In genomic region chr6:165260462-165260861, GRCh38 we compare ENCODE assay signal across 38 cellular contexts. TPM values are rescaled to one million over a fixed set of nuclear protein-coding genes. Genes with fewer than 3 reads are reported as not detected.
"Had no signal": no experiment of that assay in that cellular context is flagged by ENCODE, and none has a peak within 500 bp of the region (broad histone marks: within the 10 kb centered on the region; RNA-seq: fewer than 3 reads in every experiment).

No MANE protein-coding gene starts in this region.

- ATAC-seq: activated naive CD4-positive, alpha-beta T cell treated with anti-CD3 and anti-CD28 coated beads, Interleukin-2, amount 50 U/mL, for 72 hours; activated naive CD8-positive, alpha-beta T cell treated with anti-CD3 and anti-CD28 coated beads, Interleukin-2, amount 50 U/mL, for 24 hours; activated T-cell treated with anti-CD3 and anti-CD28 coated beads, Interleukin-2, amount 50 U/mL, for 4 hours; activated T-cell treated with anti-CD3 and anti-CD28 coated beads, Interleukin-2, amount 50 U/mL, for 72 hours; activated T-helper 17 cell treated with anti-CD3 and anti-CD28 coated beads, Interleukin-2, amount 50 U/mL, for 72 hours; body of pancreas had no signal

- H3K27me3 ChIP-seq: adrenal gland, ascending aorta, body of pancreas, brain microvascular endothelial cell, breast epithelium, cardiac muscle cell had no signal

- H3K36me3 ChIP-seq: adrenal gland, ascending aorta, brain microvascular endothelial cell, breast epithelium, cardiac muscle cell had no signal

- H3K27ac ChIP-seq: adrenal gland, ascending aorta, body of pancreas, brain microvascular endothelial cell, breast epithelium, cardiac muscle cell had no signal

- FAIRE-seq: astrocyte, bronchial epithelial cell had no signal

- H3K4me1 ChIP-seq: adrenal gland, ascending aorta, body of pancreas, breast epithelium had no signal

- DNase-seq: activated effector memory CD4-positive, alpha-beta T cell treated with anti-CD3 and anti-CD28 coated beads, Interleukin-2, amount 50 U/mL, for 16 hours; activated effector memory CD4-positive, alpha-beta T cell treated with Interleukin-2 at 50 U/mL for 16 hours; activated gamma-delta T cell; activated gamma-delta T cell treated with Interleukin-2 at 50 U/mL for 16 hours; activated naive CD4-positive, alpha-beta T cell; activated naive CD4-positive, alpha-beta T cell treated with anti-CD3 and anti-CD28 coated beads for 36 hours; activated naive CD4-positive, alpha-beta T cell treated with anti-CD3 and anti-CD28 coated beads, Interleukin-2, amount 10 ng/mL, durations not matched to agents 7 days and 5 days; activated naive CD4-positive, alpha-beta T cell treated with anti-CD3 and anti-CD28 coated beads, Interleukin-2, amount 50 U/mL, for 16 hours; activated naive CD4-positive, alpha-beta T cell treated with Interleukin-2 at 50 U/mL for 16 hours; activated naive CD8-positive, alpha-beta T cell treated with anti-CD3 and anti-CD28 coated beads for 36 hours; activated naive CD8-positive, alpha-beta T cell treated with anti-CD3 and anti-CD28 coated beads, Interleukin-2, amount 10 ng/mL, durations not matched to agents 7 days and 5 days; activated naive CD8-positive, alpha-beta T cell treated with anti-CD3 and anti-CD28 coated beads, Interleukin-2, amount 50 U/mL, for 24 hours; activated T-cell treated with anti-CD3 and anti-CD28 coated beads, Interleukin-2, amount 50 U/mL, for 24 hours; activated T-cell treated with anti-CD3 and anti-CD28 coated beads, Interleukin-2, amount 50 U/mL, for 4 hours; activated T-cell treated with anti-CD3 and anti-CD28 coated beads, Interleukin-2, amount 50 U/mL, for 48 hours; activated T-cell treated with anti-CD3 and anti-CD28 coated beads, Interleukin-2, amount 50 U/mL, for 72 hours; adrenal gland; amniotic stem cell; amygdala; anterior cingulate cortex; aorta; body of pancreas; brain microvascular endothelial cell; caudate nucleus; central memory CD4-positive, alpha-beta T cell; cerebellar nuclear complex had no signal

- H3K9me3 ChIP-seq: adrenal gland had no signal

- H3K4me3 ChIP-seq: adrenal gland, ascending aorta, body of pancreas, breast epithelium, cardiac muscle cell had no signal

RNA-seq across cellular contexts. Expression of gene C6orf118, which starts 48.9 kb away (rescaled TPM):
- total RNA-seq: activated naive CD4-positive, alpha-beta T cell treated with anti-CD3 and anti-CD28 coated beads for 36 hours; activated naive CD4-positive, alpha-beta T cell treated with anti-CD3 and anti-CD28 coated beads, Interleukin-2, amount 50 U/mL, for 72 hours; activated naive CD8-positive, alpha-beta T cell treated with anti-CD3 and anti-CD28 coated beads for 36 hours; activated naive CD8-positive, alpha-beta T cell treated with anti-CD3 and anti-CD28 coated beads, Interleukin-2, amount 10 ng/mL, durations not matched to agents 7 days and 5 days; activated T-cell treated with anti-CD3 and anti-CD28 coated beads, Interleukin-2, amount 50 U/mL, for 4 hours; activated T-cell treated with anti-CD3 and anti-CD28 coated beads, Interleukin-2, amount 50 U/mL, for 72 hours; activated T-helper 1 cell treated with anti-CD3 and anti-CD28 coated beads, Interleukin-12 subunit alpha, Interleukin-12 subunit beta, Interleukin-2, Interleukin-4 antibody, amounts not matched to agents 30 ng/mL and 10 ng/mL and 1 ng/mL, durations not matched to agents 14 hours and 24 hours and 36 hours; activated T-helper 17 cell treated with anti-CD3 and anti-CD28 coated beads, Interleukin-2, amount 50 U/mL, for 72 hours; activated T-helper 2 cell treated with anti-CD3 and anti-CD28 coated beads, Interferon-gamma antibody, Interleukin-2, Interleukin-4, amounts not matched to agents 10 μg/mL and 5 μg/mL and 100 μg/mL, durations not matched to agents 14 hours and 24 hours and 36 hours; adrenal gland; aorta; ascending aorta; astrocyte; breast epithelium; bronchial epithelial cell; cardiac septum; chondrocyte had no signal
- polyA plus RNA-seq: adipose tissue, adrenal gland, aorta, cardiac muscle cell had no signal
